In genomic region chr10:72008096-72008933, GRCh38 we compare ENCODE assay signal across 13 cellular contexts. TPM values are rescaled to one million over a fixed set of nuclear protein-coding genes. Genes with fewer than 3 reads are reported as not detected.
DNase-seq lines count a peak whose midpoint lies in the region; ATAC-seq and TF ChIP-seq lines count a peak whose summit lies in the region.
"Had no signal": no experiment of that assay in that cellular context is flagged by ENCODE, and none has a peak within 500 bp of the region (broad histone marks: within the 10 kb centered on the region; RNA-seq: fewer than 3 reads in every experiment).

No MANE protein-coding gene starts in this region.

- H3K4me1 Mint-ChIP-seq in activated naive CD8-positive, alpha-beta T cell treated with anti-CD3 and anti-CD28 coated beads, Interleukin-2, amount 50 U/mL, for 24 hours, result no peaks in the 10 kb centered on the region
- H3K4me1 Mint-ChIP-seq: immature natural killer cell had no signal

- peak overlapping the region; percentile 16 for H2BK15ac ChIP-seq in neuronal stem cell (ENCODE audit: low read length)

- H3K27me3 Mint-ChIP-seq in activated naive CD8-positive, alpha-beta T cell treated with anti-CD3 and anti-CD28 coated beads, Interleukin-2, amount 50 U/mL, for 24 hours, result no peaks in the 10 kb centered on the region

- no peak overlapping the region for H3K14ac ChIP-seq in neuronal stem cell (ENCODE audit: low read length)

- H2BK120ac ChIP-seq in neuronal stem cell (ENCODE audit: low read depth, low read length), result peak overlapping the region; percentile 58

- no peak overlapping the region for H3K4me3 Mint-ChIP-seq in activated naive CD8-positive, alpha-beta T cell treated with anti-CD3 and anti-CD28 coated beads, Interleukin-2, amount 50 U/mL, for 24 hours
- H3K4me3 Mint-ChIP-seq: immature natural killer cell; T-helper 2 cell treated with Interferon-gamma antibody and Interleukin-4, amounts not matched to agents 5 μg/mL and 100 μg/mL, for 36 hours had no signal

- no peak overlapping the region for H3K4me2 ChIP-seq in neuronal stem cell (ENCODE audit: insufficient read depth, low read length, poor library complexity, severe bottlenecking)
- H3K4me2 ChIP-seq: A549 had no signal

- no peaks in the 10 kb centered on the region for H3K36me3 Mint-ChIP-seq in activated naive CD8-positive, alpha-beta T cell treated with anti-CD3 and anti-CD28 coated beads, Interleukin-2, amount 50 U/mL, for 24 hours (ENCODE audit: low read depth)
- H3K36me3 Mint-ChIP-seq: immature natural killer cell had no signal

- H3K27ac ChIP-seq in neuronal stem cell (replicated peaks; ENCODE audit: low read length), result no peak overlapping the region
- peak overlapping the region; percentile 88 for H3K27ac ChIP-seq in upper lobe of right lung

- H2AK5ac ChIP-seq in neuronal stem cell (ENCODE audit: low read depth, low read length), result peak overlapping the region; percentile 24

- ATAC-seq in esophagus mucosa, result peak; percentile 44
- ATAC-seq in upper lobe of right lung, result no peak
- no peak for ATAC-seq in activated naive CD8-positive, alpha-beta T cell treated with anti-CD3 and anti-CD28 coated beads, Interleukin-2, amount 50 U/mL, for 24 hours
- ATAC-seq: A549 had no signal

- peak overlapping the region; percentile 86 for H3K23ac ChIP-seq in neuronal stem cell (ENCODE audit: low read depth, low read length, poor library complexity)

- H3K27ac Mint-ChIP-seq in activated naive CD8-positive, alpha-beta T cell treated with anti-CD3 and anti-CD28 coated beads, Interleukin-2, amount 50 U/mL, for 24 hours, result no peak overlapping the region
- H3K27ac Mint-ChIP-seq: immature natural killer cell; T-helper 2 cell treated with Interferon-gamma antibody and Interleukin-4, amounts not matched to agents 5 μg/mL and 100 μg/mL, for 36 hours had no signal

- H3K4me1 ChIP-seq in neuronal stem cell (ENCODE audit: control insufficient read depth in 2 of 2, insufficient read depth in 1 of 2, low read depth in 1 of 2, low read length in 2 of 2) (peaks cover 17 to 22% of the 10 kb centered on the region in 2 donors), upper lobe of right lung (peaks cover 22% of the 10 kb centered on the region)

- no peaks in the 10 kb centered on the region for H3K9me3 ChIP-seq in neuronal stem cell (replicated peaks in 1 of 2; ENCODE audit: control insufficient read depth in 2 of 2, insufficient read depth in 1 of 2, low read depth in 1 of 2, low read length in 2 of 2)
- H3K9me3 ChIP-seq in upper lobe of right lung, result no peaks in the 10 kb centered on the region
- H3K9me3 ChIP-seq: A549 had no signal

- H3K4me3 ChIP-seq in neuronal stem cell (ENCODE audit: low read length in 2 of 2), result peak overlapping the region in 1 of 2 donors; percentile 28
- H3K4me3 ChIP-seq in upper lobe of right lung, result no peak overlapping the region
- H3K4me3 ChIP-seq: A549 had no signal

- peak overlapping the region; percentile 72 for H3K18ac ChIP-seq in neuronal stem cell (ENCODE audit: low read length)

- no CpG with 5 or more reads among the region's 56 CpGs for WGBS in neuronal stem cell (ENCODE audit: extremely low coverage in 2 of 2, insufficient read length in 2 of 2, insufficient replicate concordance in 1 of 2), 2 donors

- peak; percentile 29 for DNase-seq in SHP77 treated with DMSO at 0.1 percent for 48 hours (lab: John Stamatoyannopoulos, UW)
- no peak for DNase-seq in SHP77 (lab: John Stamatoyannopoulos, UW)
- no peak for DNase-seq in neuronal stem cell (ENCODE audit: low spot score)
- DNase-seq in upper lobe of right lung, result no peak
- no peak for DNase-seq in activated naive CD8-positive, alpha-beta T cell treated with anti-CD3 and anti-CD28 coated beads, Interleukin-2, amount 50 U/mL, for 24 hours
- DNase-seq in activated CD4-positive, alpha-beta T cell treated with anti-CD3 and anti-CD28 coated beads, Interleukin-2, amount 50 U/mL, for 48 hours, result no peak
- DNase-seq in AML-193 (lab: John Stamatoyannopoulos, UW), result no peak
- DNase-seq: DND-41, immature natural killer cell, NCI-H1092 treated with DMSO at 0.1 percent for 48 hours had no signal

- peaks cover 2% of the 10 kb centered on the region for H3K79me1 ChIP-seq in neuronal stem cell (ENCODE audit: low read depth, low read length)

- no peak overlapping the region for H2BK5ac ChIP-seq in neuronal stem cell (ENCODE audit: low read length)

- H3K27me3 ChIP-seq in neuronal stem cell (ENCODE audit: control insufficient read depth in 3 of 3, insufficient read depth in 3 of 3, low read depth in 1 of 3, low read length in 3 of 3) (no peaks in the 10 kb centered on the region), upper lobe of right lung (no peaks in the 10 kb centered on the region)

- H4K8ac ChIP-seq in neuronal stem cell (ENCODE audit: low read depth, low read length), result no peak overlapping the region

- no peak overlapping the region for H2AFZ ChIP-seq in neuronal stem cell (ENCODE audit: low read length)

- H3K4ac ChIP-seq in neuronal stem cell (ENCODE audit: low read length), result no peak overlapping the region

- intact Hi-C loops in upper lobe of right lung (cut with DNase I), result no loop called here

- no peak for TF ChIP-seq CTCF in upper lobe of right lung (IDR thresholded peaks at IDR 0.05)

- H3K9me3 Mint-ChIP-seq in activated naive CD8-positive, alpha-beta T cell treated with anti-CD3 and anti-CD28 coated beads, Interleukin-2, amount 50 U/mL, for 24 hours, result no peaks in the 10 kb centered on the region
- H3K9me3 Mint-ChIP-seq: immature natural killer cell; T-helper 2 cell treated with Interferon-gamma antibody and Interleukin-4, amounts not matched to agents 5 μg/mL and 100 μg/mL, for 36 hours had no signal

- H4K91ac ChIP-seq in neuronal stem cell (ENCODE audit: low read depth, low read length, poor library complexity), result no peak overlapping the region

- H3K36me3 ChIP-seq in neuronal stem cell (replicated peaks in 1 of 2; ENCODE audit: control insufficient read depth in 2 of 2, insufficient read depth in 2 of 2, low read length in 2 of 2) (peaks cover 4 to 48% of the 10 kb centered on the region in 2 donors), upper lobe of right lung (no peaks in the 10 kb centered on the region)

- H2BK12ac ChIP-seq in neuronal stem cell (ENCODE audit: low read length), result peak overlapping the region; percentile 94

- no peak overlapping the region for H3K9ac ChIP-seq in neuronal stem cell (ENCODE audit: low read depth, low read length, poor library complexity)

RNA-seq across cellular contexts. Expression of gene CHST3, which starts 44.1 kb away (rescaled TPM):
- total RNA-seq in esophagus mucosa (9.0 TPM), upper lobe of right lung (15.6 TPM)
- polyA plus RNA-seq in neuronal stem cell (2013, experiment 1 of 2), result 6.5 TPM
- polyA plus RNA-seq in neuronal stem cell (2013, experiment 2 of 2), result 6.3 TPM
- polyA plus RNA-seq: immature natural killer cell had no signal
